Comparison of ENCODE assay signal across 8 cellular contexts in the genomic region with DNA sequence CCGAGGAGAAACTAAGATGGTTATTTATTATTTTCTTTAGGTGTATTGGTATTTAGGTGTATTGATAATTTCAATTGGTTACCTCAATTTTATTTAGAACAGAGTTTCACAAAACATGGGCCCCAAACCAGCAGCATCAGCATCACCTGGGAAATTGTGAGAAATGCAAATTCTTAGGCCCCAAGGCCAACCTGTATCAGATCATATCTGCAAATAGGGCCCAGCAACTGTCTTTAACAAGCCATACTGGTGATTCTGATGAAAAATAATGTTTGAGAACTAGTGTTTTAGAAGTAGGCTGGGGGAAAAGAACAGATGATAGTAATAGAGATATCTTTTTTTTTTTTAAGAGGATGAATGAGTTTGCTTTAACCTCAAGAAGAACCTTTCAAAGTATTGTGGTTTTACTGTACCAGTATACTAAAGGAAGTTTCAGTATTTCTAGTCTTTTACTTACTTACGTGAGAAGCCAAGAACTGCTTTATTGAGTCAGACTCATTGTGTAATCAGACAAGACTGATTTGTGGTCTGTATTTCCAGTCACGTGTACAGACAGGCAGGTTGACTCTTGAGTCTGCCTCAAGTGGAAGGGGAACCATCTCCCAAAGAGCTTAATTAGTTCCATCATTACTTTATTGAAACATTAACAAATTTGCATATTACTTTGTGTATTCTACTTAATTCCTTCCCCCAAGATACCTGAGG.
DNase-seq lines count a peak whose midpoint lies in the region; ATAC-seq and TF ChIP-seq lines count a peak whose summit lies in the region.

No MANE protein-coding gene starts in this region.

- no peak overlapping the region for H3K4me2 ChIP-seq in hepatocyte
- H3K4me2 ChIP-seq in mesendoderm (ENCODE audit: low read length) = no peak overlapping the region

- peaks cover 20% of the 10 kb centered on the region for H3K4me1 Mint-ChIP-seq in activated T-cell treated with anti-CD3 and anti-CD28 coated beads, Interleukin-2, amount 50 U/mL, for 4 hours (ENCODE audit: low read depth)

- 44% methylated on average over 3 of the region's 3 CpGs for WGBS in hepatocyte (ENCODE audit: low lambda C conversion rate, missing lambda C conversion rate)
- 100% methylated on average over 1 of the region's 3 CpGs for WGBS in mesendoderm (ENCODE audit: extremely low coverage, insufficient coverage, low lambda C conversion rate)

- no peak overlapping the region for H3K4me3 Mint-ChIP-seq in activated T-cell treated with anti-CD3 and anti-CD28 coated beads, Interleukin-2, amount 50 U/mL, for 4 hours

- no peaks in the 10 kb centered on the region for H3K9me2 ChIP-seq in hepatocyte (replicated peaks; ENCODE audit: insufficient read depth)

- H3K18ac ChIP-seq in mesendoderm (ENCODE audit: low read length) = no peak overlapping the region

- H3K9me3 Mint-ChIP-seq in activated T-cell treated with anti-CD3 and anti-CD28 coated beads, Interleukin-2, amount 50 U/mL, for 4 hours = no peaks in the 10 kb centered on the region

- peak; percentile 95 to 96 for ATAC-seq in activated T-cell treated with anti-CD3 and anti-CD28 coated beads, Interleukin-2, amount 50 U/mL, for 4 hours
- ATAC-seq in HG02973 (IDR thresholded peaks at IDR 0.05; ENCODE audit: unreplicated experiment) = peak; percentile 99

- no peak overlapping the region for H4K5ac ChIP-seq in mesendoderm (ENCODE audit: low read length)

- no peak overlapping the region for H2AK5ac ChIP-seq in mesendoderm (ENCODE audit: low read length)

- H3K27me3 Mint-ChIP-seq in activated T-cell treated with anti-CD3 and anti-CD28 coated beads, Interleukin-2, amount 50 U/mL, for 4 hours (ENCODE audit: low read depth) = no peaks in the 10 kb centered on the region

- H3K9ac ChIP-seq in mesendoderm (ENCODE audit: low read length) = no peak overlapping the region

- no peak overlapping the region for H2AFZ ChIP-seq in hepatocyte

- H3K4me3 ChIP-seq in hepatocyte (no peak overlapping the region), mesendoderm (ENCODE audit: low read length) (no peak overlapping the region)

- no peaks in the 10 kb centered on the region for H3K79me1 ChIP-seq in mesendoderm (ENCODE audit: low read length)

- H3K4me1 ChIP-seq in hepatocyte (ENCODE audit: insufficient read depth) (no peaks in the 10 kb centered on the region), mesendoderm (ENCODE audit: control insufficient read depth, low read depth, low read length) (peaks cover 7% of the 10 kb centered on the region)

- no peaks in the 10 kb centered on the region for H3K36me3 Mint-ChIP-seq in activated T-cell treated with anti-CD3 and anti-CD28 coated beads, Interleukin-2, amount 50 U/mL, for 4 hours (ENCODE audit: insufficient read depth)

- no peak overlapping the region for H2BK5ac ChIP-seq in mesendoderm (ENCODE audit: low read length)

- no peaks in the 10 kb centered on the region for H3K36me3 ChIP-seq in hepatocyte (replicated peaks; ENCODE audit: insufficient read depth, low read depth)
- no peaks in the 10 kb centered on the region for H3K36me3 ChIP-seq in mesendoderm (ENCODE audit: control insufficient read depth, insufficient read depth, low read length)

- no peak for TF ChIP-seq CTCF in hepatocyte (IDR thresholded peaks at IDR 0.05; ENCODE audit: poor library complexity)

- H3K4ac ChIP-seq in mesendoderm (ENCODE audit: low read depth, low read length) = no peak overlapping the region

- no peak for DNase-seq in activated T-cell treated with anti-CD3 and anti-CD28 coated beads, Interleukin-2, amount 50 U/mL, for 4 hours
- DNase-seq in activated T-cell treated with anti-CD3 and anti-CD28 coated beads, Interleukin-2, amount 50 U/mL, for 1 hour = no peak
- DNase-seq in NCI-H774 (lab: John Stamatoyannopoulos, UW) (peak; percentile 46), hepatocyte (ENCODE audit: low spot score) (peak; percentile 65), NAMALWA (ENCODE audit: low spot score) (no peak), mesendoderm (no peak)
- no peak for DNase-seq in activated CD8-positive, alpha-beta memory T cell treated with anti-CD3 and anti-CD28 coated beads for 24 hours

- H3K23ac ChIP-seq in mesendoderm (ENCODE audit: low read length) = no peak overlapping the region

- no peaks in the 10 kb centered on the region for H3K9me3 ChIP-seq in hepatocyte (ENCODE audit: low read depth)

- H3K27ac ChIP-seq in hepatocyte (peak overlapping the region; percentile 73), mesendoderm (ENCODE audit: low read depth, low read length) (no peak overlapping the region)

- no peak overlapping the region for H4K8ac ChIP-seq in mesendoderm (ENCODE audit: low read depth, low read length)

- no peak overlapping the region for H2BK120ac ChIP-seq in mesendoderm (ENCODE audit: low read depth, low read length)

- H4K20me1 ChIP-seq in hepatocyte (ENCODE audit: insufficient read depth, poor library complexity, severe bottlenecking) = no peaks in the 10 kb centered on the region

- no peaks in the 10 kb centered on the region for H3K79me2 ChIP-seq in hepatocyte
- H3K79me2 ChIP-seq in mesendoderm (ENCODE audit: control insufficient read depth, insufficient read depth, low read length) = no peaks in the 10 kb centered on the region

- H3K56ac ChIP-seq in mesendoderm (ENCODE audit: low read length) = no peak overlapping the region

- no peak overlapping the region for H2BK15ac ChIP-seq in mesendoderm (replicated peaks; ENCODE audit: low read depth)

- H3K27me3 ChIP-seq in hepatocyte (no peaks in the 10 kb centered on the region), mesendoderm (ENCODE audit: insufficient read depth, low read length, poor library complexity) (no peaks in the 10 kb centered on the region)

Comparison
In these comparisons a context has a peak if more than half of its experiments do, and no peak if none do; other contexts are left out.
1. DNase-seq: peak in NCI-H774 (single experiment) and hepatocyte (single experiment); none in activated T-cell treated with anti-CD3 and anti-CD28 coated beads, Interleukin-2, amount 50 U/mL, for 4 hours (single experiment), activated T-cell treated with anti-CD3 and anti-CD28 coated beads, Interleukin-2, amount 50 U/mL, for 1 hour (single experiment), NAMALWA (single experiment), mesendoderm (single experiment) and activated CD8-positive, alpha-beta memory T cell treated with anti-CD3 and anti-CD28 coated beads for 24 hours (single experiment).